1 cellular context compared by ENCODE assay signal in genomic region chr1:38221006-38221649, GRCh38.
TF ChIP-seq lines count a peak whose summit lies in the region.

No MANE protein-coding gene starts in this region.

TF ChIP-seq in HepG2, 621 proteins besides CTCF, POLR2A, EP300 and RAD21 (continued from another document):
- TF ChIP-seq AHDC1 (CRISPR knock-in tag; IDR thresholded peaks at IDR 0.05; ENCODE audit: borderline replicate concordance) (no peak), ZNF441 (CRISPR knock-in tag; IDR thresholded peaks at IDR 0.05; ENCODE audit: borderline replicate concordance) (no peak), RXRA (CRISPR knock-in tag; IDR thresholded peaks at IDR 0.05) (no peak), MAFF (IDR thresholded peaks at IDR 0.05; ENCODE audit: low read depth, low read length) (0 out of 2 replicates have a peak, but pooled peaks have one; percentile 10), MAFK (conservative IDR thresholded peaks at IDR 0.05 in 1 of 2, IDR thresholded peaks at IDR 0.05 in 1 of 2; ENCODE audit: low read length in 2 of 2) (peak in 1 of 2 experiments; percentile 11; a peak in 1 of 4 replicates)
